ENCODE assay signal across 11 cellular contexts in genomic region chr2:234334146-234334545, GRCh38.
DNase-seq lines count a peak whose midpoint lies in the region; TF ChIP-seq lines count a peak whose summit lies in the region.
"Had no signal": no experiment of that assay in that cellular context is flagged by ENCODE, and none has a peak within 500 bp of the region (broad histone marks: within the 10 kb centered on the region; RNA-seq: fewer than 3 reads in every experiment).

No MANE protein-coding gene starts in this region.

- no peak overlapping the region for H2AFZ ChIP-seq in mammary epithelial cell (ENCODE audit: low read depth, low read length)

- no peaks in the 10 kb centered on the region for H3K79me2 ChIP-seq in mammary epithelial cell (ENCODE audit: insufficient read depth, low read length)

- H3K4me1 ChIP-seq in right atrium auricular region (peaks cover 0 to 18% of the 10 kb centered on the region in 2 donors), mammary epithelial cell (ENCODE audit: insufficient read depth, low read length) (peaks cover 11% of the 10 kb centered on the region), urinary bladder (ENCODE audit: insufficient read depth) (peaks cover 1% of the 10 kb centered on the region)

- intact Hi-C loops in cardiac septum (cut with DNase I): no loop called here
- intact Hi-C loops in mammary epithelial cell (cut with micrococcal nuclease): loop anchor here (2.0 to 10.0 kb wide), 2 partner anchors 27 to 91 kb away; no protein-coding TSS in a partner anchor
- intact Hi-C loops in activated T-helper 1 cell treated with anti-CD3 and anti-CD28 coated beads, Interleukin-12 subunit alpha, Interleukin-12 subunit beta, Interleukin-2, Interleukin-4 antibody, amounts not matched to agents 30 ng/mL and 10 ng/mL and 1 ng/mL, durations not matched to agents 14 hours and 24 hours and 36 hours (cut with micrococcal nuclease): no loop called here

- peaks cover 35% of the 10 kb centered on the region for H3K4me1 Mint-ChIP-seq in activated T-helper 1 cell treated with anti-CD3 and anti-CD28 coated beads, Interleukin-12 subunit alpha, Interleukin-12 subunit beta, Interleukin-2, Interleukin-4 antibody, amounts not matched to agents 30 ng/mL and 10 ng/mL and 1 ng/mL, durations not matched to agents 14 hours and 24 hours and 36 hours (ENCODE audit: low read depth)
- peaks cover 54% of the 10 kb centered on the region for H3K4me1 Mint-ChIP-seq in activated naive CD4-positive, alpha-beta T cell treated with anti-CD3 and anti-CD28 coated beads, Interleukin-2, amount 10 ng/mL, durations not matched to agents 7 days and 5 days

- TF ChIP-seq CTCF in right atrium auricular region (IDR thresholded peaks at IDR 0.05): no peak
- TF ChIP-seq CTCF in mammary epithelial cell (conservative IDR thresholded peaks at IDR 0.05 in 1 of 2, IDR thresholded peaks at IDR 0.05 in 1 of 2; ENCODE audit: extremely low read depth in 1 of 2, insufficient read depth in 1 of 2, low read depth in 1 of 2, low read length in 2 of 2): no peak

- peaks cover 1% of the 10 kb centered on the region for H3K27me3 Mint-ChIP-seq in activated T-helper 1 cell treated with anti-CD3 and anti-CD28 coated beads, Interleukin-12 subunit alpha, Interleukin-12 subunit beta, Interleukin-2, Interleukin-4 antibody, amounts not matched to agents 30 ng/mL and 10 ng/mL and 1 ng/mL, durations not matched to agents 14 hours and 24 hours and 36 hours (ENCODE audit: insufficient read depth)
- H3K27me3 Mint-ChIP-seq in activated naive CD4-positive, alpha-beta T cell treated with anti-CD3 and anti-CD28 coated beads, Interleukin-2, amount 10 ng/mL, durations not matched to agents 7 days and 5 days: peaks cover 4% of the 10 kb centered on the region

- no peak overlapping the region for H3K4me3 ChIP-seq in right atrium auricular region
- H3K4me3 ChIP-seq in mammary epithelial cell (replicated peaks in 1 of 3; ENCODE audit: insufficient read depth in 1 of 3, low read depth in 2 of 3, low read length in 3 of 3): no peak overlapping the region
- no peak overlapping the region for H3K4me3 ChIP-seq in urinary bladder (ENCODE audit: low read depth, low read length)

- no peak overlapping the region for H3K27ac Mint-ChIP-seq in activated T-helper 1 cell treated with anti-CD3 and anti-CD28 coated beads, Interleukin-12 subunit alpha, Interleukin-12 subunit beta, Interleukin-2, Interleukin-4 antibody, amounts not matched to agents 30 ng/mL and 10 ng/mL and 1 ng/mL, durations not matched to agents 14 hours and 24 hours and 36 hours
- H3K27ac Mint-ChIP-seq in activated naive CD4-positive, alpha-beta T cell treated with anti-CD3 and anti-CD28 coated beads, Interleukin-2, amount 10 ng/mL, durations not matched to agents 7 days and 5 days: no peak overlapping the region

- H3K36me3 ChIP-seq in right atrium auricular region: no peaks in the 10 kb centered on the region
- no peaks in the 10 kb centered on the region for H3K36me3 ChIP-seq in mammary epithelial cell (ENCODE audit: insufficient read depth, low read length)
- no peaks in the 10 kb centered on the region for H3K36me3 ChIP-seq in urinary bladder (ENCODE audit: insufficient read depth)

- in situ Hi-C loops in mammary epithelial cell (cut with MboI; ENCODE audit: low sequenced_read_pairs in 2 of 2): no loop called here

- H3K9me3 Mint-ChIP-seq in activated T-helper 1 cell treated with anti-CD3 and anti-CD28 coated beads, Interleukin-12 subunit alpha, Interleukin-12 subunit beta, Interleukin-2, Interleukin-4 antibody, amounts not matched to agents 30 ng/mL and 10 ng/mL and 1 ng/mL, durations not matched to agents 14 hours and 24 hours and 36 hours: peaks cover 5% of the 10 kb centered on the region
- peaks cover 10% of the 10 kb centered on the region for H3K9me3 Mint-ChIP-seq in activated naive CD4-positive, alpha-beta T cell treated with anti-CD3 and anti-CD28 coated beads, Interleukin-2, amount 10 ng/mL, durations not matched to agents 7 days and 5 days

- dilution Hi-C loops in mammary epithelial cell (cut with HindIII; ENCODE audit: low sequenced_read_pairs): no loop called here

- CTCF ChIA-PET in mammary epithelial cell (lab: Charles Lee; ENCODE audit: low non-redundant PET): no interaction called here
- CTCF ChIA-PET in activated naive CD4-positive, alpha-beta T cell treated with anti-CD3 and anti-CD28 coated beads, Interleukin-2, amount 10 ng/mL, durations not matched to agents 7 days and 5 days (lab: Charles Lee): no interaction called here

- peaks cover 2% of the 10 kb centered on the region for H3K36me3 Mint-ChIP-seq in activated T-helper 1 cell treated with anti-CD3 and anti-CD28 coated beads, Interleukin-12 subunit alpha, Interleukin-12 subunit beta, Interleukin-2, Interleukin-4 antibody, amounts not matched to agents 30 ng/mL and 10 ng/mL and 1 ng/mL, durations not matched to agents 14 hours and 24 hours and 36 hours (ENCODE audit: low read depth)
- H3K36me3 Mint-ChIP-seq in activated naive CD4-positive, alpha-beta T cell treated with anti-CD3 and anti-CD28 coated beads, Interleukin-2, amount 10 ng/mL, durations not matched to agents 7 days and 5 days: peaks cover 12% of the 10 kb centered on the region

- no TSS peak for BruUV-seq in mammary epithelial cell (replicated peaks; lab: Mats Ljungman, UMichigan)

- H3K9ac ChIP-seq in mammary epithelial cell (ENCODE audit: insufficient read depth, low read length): no peak overlapping the region

- no peaks in the 10 kb centered on the region for H3K27me3 ChIP-seq in right atrium auricular region
- no peaks in the 10 kb centered on the region for H3K27me3 ChIP-seq in mammary epithelial cell (ENCODE audit: insufficient read depth, low read length)

- DNase-seq in right atrium auricular region (ENCODE audit: low spot score): no peak
- no peak for DNase-seq in cardiac septum (ENCODE audit: low spot score)
- peak; percentile 20 for DNase-seq in mammary epithelial cell
- peak; percentile 3 for DNase-seq in iris pigment epithelial cell (ENCODE audit: low read depth)
- no peak for DNase-seq in activated T-helper 1 cell treated with anti-CD3 and anti-CD28 coated beads, Interleukin-12 subunit alpha, Interleukin-12 subunit beta, Interleukin-2, Interleukin-4 antibody, amounts not matched to agents 30 ng/mL and 10 ng/mL and 1 ng/mL, durations not matched to agents 14 hours and 24 hours and 36 hours (ENCODE audit: low spot score)
- DNase-seq in epidermal melanocyte (ENCODE audit: insufficient read length, low spot score): no peak
- DNase-seq in activated naive CD4-positive, alpha-beta T cell treated with anti-CD3 and anti-CD28 coated beads, Interleukin-2, amount 10 ng/mL, durations not matched to agents 7 days and 5 days: no peak
- DNase-seq: naive thymus-derived CD8-positive, alpha-beta T cell; NCI-H510A treated with DMSO at 0.1 percent for 48 hours; SHP77 had no signal

- H3K27ac ChIP-seq in right atrium auricular region: peak overlapping the region; percentile 62 to 85
- no peak overlapping the region for H3K27ac ChIP-seq in mammary epithelial cell (ENCODE audit: insufficient read depth, low read depth, low read length)
- peak overlapping the region; percentile 41 for H3K27ac ChIP-seq in urinary bladder (ENCODE audit: low read depth)

- H3K4me2 ChIP-seq in mammary epithelial cell (ENCODE audit: insufficient read depth, low read depth, low read length): no peak overlapping the region

- WGBS in mammary epithelial cell (ENCODE audit: low coverage, missing lambda C conversion rate): 54% methylated on average over 3 of the region's 3 CpGs
- 79% methylated on average over 3 of the region's 3 CpGs for WGBS in urinary bladder

- H3K9me3 ChIP-seq in right atrium auricular region: no peaks in the 10 kb centered on the region
- H3K9me3 ChIP-seq in mammary epithelial cell (replicated peaks; ENCODE audit: insufficient read depth, low read length): no peaks in the 10 kb centered on the region

- H3K4me3 Mint-ChIP-seq in activated T-helper 1 cell treated with anti-CD3 and anti-CD28 coated beads, Interleukin-12 subunit alpha, Interleukin-12 subunit beta, Interleukin-2, Interleukin-4 antibody, amounts not matched to agents 30 ng/mL and 10 ng/mL and 1 ng/mL, durations not matched to agents 14 hours and 24 hours and 36 hours: no peak overlapping the region
- no peak overlapping the region for H3K4me3 Mint-ChIP-seq in activated naive CD4-positive, alpha-beta T cell treated with anti-CD3 and anti-CD28 coated beads, Interleukin-2, amount 10 ng/mL, durations not matched to agents 7 days and 5 days

- H4K20me1 ChIP-seq in mammary epithelial cell (ENCODE audit: insufficient read depth, low read length): no peaks in the 10 kb centered on the region

Comparison
In these comparisons a context has a peak if more than half of its experiments do, and no peak if none do; other contexts are left out.
1. DNase-seq: peak in mammary epithelial cell (single experiment) and iris pigment epithelial cell (single experiment); none in right atrium auricular region (single experiment), cardiac septum (single experiment), activated T-helper 1 cell treated with anti-CD3 and anti-CD28 coated beads, Interleukin-12 subunit alpha, Interleukin-12 subunit beta, Interleukin-2, Interleukin-4 antibody, amounts not matched to agents 30 ng/mL and 10 ng/mL and 1 ng/mL, durations not matched to agents 14 hours and 24 hours and 36 hours (single experiment), epidermal melanocyte (single experiment) and activated naive CD4-positive, alpha-beta T cell treated with anti-CD3 and anti-CD28 coated beads, Interleukin-2, amount 10 ng/mL, durations not matched to agents 7 days and 5 days (single experiment).